8 cellular contexts compared by ENCODE assay signal in the genomic region with DNA sequence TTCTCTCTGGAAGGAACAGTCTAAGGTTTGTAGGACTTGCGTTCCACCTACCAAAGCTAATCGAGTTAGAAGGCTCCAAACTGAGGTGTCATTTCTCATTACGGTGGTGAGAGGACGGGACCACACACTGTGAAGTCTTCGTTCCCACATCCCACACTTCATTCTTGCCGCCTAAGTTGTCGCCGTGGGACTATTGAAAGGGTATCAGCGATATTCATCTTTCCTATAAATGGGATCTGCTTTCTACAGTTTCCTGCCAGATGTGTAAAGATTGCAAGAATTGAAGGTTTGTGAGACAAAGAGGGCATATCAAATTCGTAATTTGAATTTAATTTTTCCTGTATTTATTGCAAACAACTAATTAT. TPM values are rescaled to one million over a fixed set of nuclear protein-coding genes. Genes with fewer than 3 reads are reported as not detected.
DNase-seq lines count a peak whose midpoint lies in the region; ATAC-seq and TF ChIP-seq lines count a peak whose summit lies in the region.

No MANE protein-coding gene starts in this region.

- TF ChIP-seq CTCF in fibroblast of the aortic adventitia (IDR thresholded peaks at IDR 0.05; ENCODE audit: insufficient read depth, low read length) (no peak), gastrocnemius medialis (IDR thresholded peaks at IDR 0.05 in 4 of 5, conservative IDR thresholded peaks at IDR 0.05 in 1 of 5) (no peak)

- intact Hi-C loops in gastrocnemius medialis (cut with DNase I; ENCODE audit: low total_unique reads) = loop anchor here (2.0 to 5.0 kb wide), 4 partner anchors 50 to 755 kb away; partner anchors contain the start of genes PRR11, SKA2 and SUPT4H1

- no peak for DNase-seq in SJSA1 (ENCODE audit: low read depth in 1 of 2, low spot score in 2 of 2)
- DNase-seq in fibroblast of the aortic adventitia (ENCODE audit: low read depth) = no peak
- DNase-seq in gastrocnemius medialis = no peak
- no peak for DNase-seq in OCI-M2 (lab: John Stamatoyannopoulos, UW; ENCODE audit: unreplicated experiment)
- no peak for DNase-seq in anterior cingulate cortex (lab: John Stamatoyannopoulos, UW)
- no peak for DNase-seq in NCI-H345 (lab: John Stamatoyannopoulos, UW)

- ATAC-seq in GM19438 (IDR thresholded peaks at IDR 0.05; ENCODE audit: low read depth, unreplicated experiment) = peak; percentile 2
- ATAC-seq in gastrocnemius medialis = peak; percentile 2 to 11
- ATAC-seq in HG02970 (IDR thresholded peaks at IDR 0.05; ENCODE audit: low FRiP score, unreplicated experiment) = no peak

- H3K27ac ChIP-seq in SJSA1 (peak overlapping the region; percentile 58), gastrocnemius medialis (peak overlapping the region; percentile 84 to 99 (median 92))

- H3K4me1 ChIP-seq in SJSA1 (replicated peaks) (peaks cover 6% of the 10 kb centered on the region), gastrocnemius medialis (peaks cover 7 to 25% of the 10 kb centered on the region in 2 donors)

- H3K27me3 ChIP-seq in SJSA1 (replicated peaks) (no peaks in the 10 kb centered on the region), gastrocnemius medialis (no peaks in the 10 kb centered on the region)

- in situ Hi-C loops in gastrocnemius medialis (cut with MboI; ENCODE audit: low sequenced_read_pairs in 4 of 4) = no loop called here

- no peak for TF ChIP-seq POLR2A in gastrocnemius medialis (IDR thresholded peaks at IDR 0.05)

- H3K4me3 ChIP-seq in SJSA1 (peak overlapping the region; percentile 78), fibroblast of the aortic adventitia (ENCODE audit: low read depth, low read length) (peak overlapping the region; percentile 79), gastrocnemius medialis (peak overlapping the region; percentile 67 to 99 (median 91))

- H3K9me3 ChIP-seq in SJSA1 (replicated peaks) = no peaks in the 10 kb centered on the region
- H3K9me3 ChIP-seq in gastrocnemius medialis = no peaks in the 10 kb centered on the region

- H3K36me3 ChIP-seq in SJSA1 = peaks cover 49% of the 10 kb centered on the region
- H3K36me3 ChIP-seq in gastrocnemius medialis = no peaks in the 10 kb centered on the region

RNA-seq across cellular contexts. Expression of gene TRIM37, which starts 0.6 kb away (rescaled TPM):
- total RNA-seq in SJSA1 (2014; rRNA removed; shearing (Covaris generic)) = 68.1 and 87.2 TPM in 2 replicates
- 42.0 and 45.5 TPM in 2 replicates for total RNA-seq in fibroblast of the aortic adventitia (ENCODE audit: low replicate concordance)
- 10 to 100 TPM; 16.1 to 17.5 (median 16.3) TPM for total RNA-seq in gastrocnemius medialis

RNA-seq across cellular contexts. Expression of gene SKA2, which starts 47.7 kb away (rescaled TPM):
- 332 and 622 TPM in 2 replicates for total RNA-seq in SJSA1 (2014; rRNA removed; shearing (Covaris generic))
- total RNA-seq in fibroblast of the aortic adventitia (ENCODE audit: low replicate concordance) (63.4 and 136 TPM in 2 replicates), gastrocnemius medialis (10 to 100 TPM in 2 of 4 donors, 1 to 10 TPM in 2; 4.1 to 17.8 (median 8.7) TPM)

RNA-seq across cellular contexts. Expression of gene PRR11, which starts 48.3 kb away (rescaled TPM):
- total RNA-seq in SJSA1 (2014; rRNA removed; shearing (Covaris generic)) = 40.6 and 51.2 TPM in 2 replicates
- total RNA-seq in fibroblast of the aortic adventitia (ENCODE audit: low replicate concordance) (2.8 and 64.7 TPM in 2 replicates), gastrocnemius medialis (1 to 10 TPM in 1 of 4 donors, under 1 TPM in 2, not detected in 1; 0.20 to 7.9 (median 0.53) TPM)
